In the genomic region with DNA sequence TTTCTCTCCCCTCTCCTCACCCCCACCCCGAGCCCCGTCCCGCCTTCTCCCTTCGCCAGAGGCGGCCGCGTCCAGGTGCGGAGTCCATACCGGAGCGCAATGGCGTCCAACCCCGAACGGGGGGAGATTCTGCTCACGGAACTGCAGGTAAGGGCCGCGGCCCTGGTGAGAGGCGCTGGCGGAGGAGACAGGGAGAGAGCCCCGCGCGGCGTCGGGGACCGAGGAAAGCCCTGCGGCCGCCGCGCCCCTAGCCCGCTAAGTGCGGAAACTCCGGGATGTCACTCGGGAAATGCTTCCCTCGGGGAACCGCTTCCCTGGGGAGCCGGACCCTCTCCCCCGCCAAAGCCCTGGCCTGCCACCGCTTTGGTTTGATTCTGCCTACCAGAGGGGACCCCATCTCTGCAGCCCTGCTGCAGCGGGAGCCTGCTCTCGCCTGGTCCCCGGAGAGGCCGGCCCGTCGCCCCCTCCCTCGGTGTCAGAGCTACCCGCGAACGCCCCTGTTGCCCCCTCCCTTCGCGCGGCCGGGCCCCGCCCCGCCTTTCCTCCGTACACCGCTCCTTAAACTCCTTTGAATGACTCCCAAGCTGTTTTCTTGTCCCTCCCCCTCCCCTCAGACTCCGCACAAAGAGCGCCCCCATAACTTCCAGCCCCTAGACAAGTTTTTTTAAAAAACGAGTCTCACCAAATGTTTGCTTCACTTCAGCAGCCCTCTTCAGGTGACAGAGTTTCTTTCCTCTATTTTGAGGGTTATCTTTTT, we compare ENCODE assay signal across 1 cellular context.
TF ChIP-seq lines count a peak whose summit lies in the region.

No MANE protein-coding gene starts in this region.

TF ChIP-seq in neural cell, 6 proteins besides CTCF, POLR2A, EP300 and RAD21 (continued from another document):
- TF ChIP-seq, protein P1, sequence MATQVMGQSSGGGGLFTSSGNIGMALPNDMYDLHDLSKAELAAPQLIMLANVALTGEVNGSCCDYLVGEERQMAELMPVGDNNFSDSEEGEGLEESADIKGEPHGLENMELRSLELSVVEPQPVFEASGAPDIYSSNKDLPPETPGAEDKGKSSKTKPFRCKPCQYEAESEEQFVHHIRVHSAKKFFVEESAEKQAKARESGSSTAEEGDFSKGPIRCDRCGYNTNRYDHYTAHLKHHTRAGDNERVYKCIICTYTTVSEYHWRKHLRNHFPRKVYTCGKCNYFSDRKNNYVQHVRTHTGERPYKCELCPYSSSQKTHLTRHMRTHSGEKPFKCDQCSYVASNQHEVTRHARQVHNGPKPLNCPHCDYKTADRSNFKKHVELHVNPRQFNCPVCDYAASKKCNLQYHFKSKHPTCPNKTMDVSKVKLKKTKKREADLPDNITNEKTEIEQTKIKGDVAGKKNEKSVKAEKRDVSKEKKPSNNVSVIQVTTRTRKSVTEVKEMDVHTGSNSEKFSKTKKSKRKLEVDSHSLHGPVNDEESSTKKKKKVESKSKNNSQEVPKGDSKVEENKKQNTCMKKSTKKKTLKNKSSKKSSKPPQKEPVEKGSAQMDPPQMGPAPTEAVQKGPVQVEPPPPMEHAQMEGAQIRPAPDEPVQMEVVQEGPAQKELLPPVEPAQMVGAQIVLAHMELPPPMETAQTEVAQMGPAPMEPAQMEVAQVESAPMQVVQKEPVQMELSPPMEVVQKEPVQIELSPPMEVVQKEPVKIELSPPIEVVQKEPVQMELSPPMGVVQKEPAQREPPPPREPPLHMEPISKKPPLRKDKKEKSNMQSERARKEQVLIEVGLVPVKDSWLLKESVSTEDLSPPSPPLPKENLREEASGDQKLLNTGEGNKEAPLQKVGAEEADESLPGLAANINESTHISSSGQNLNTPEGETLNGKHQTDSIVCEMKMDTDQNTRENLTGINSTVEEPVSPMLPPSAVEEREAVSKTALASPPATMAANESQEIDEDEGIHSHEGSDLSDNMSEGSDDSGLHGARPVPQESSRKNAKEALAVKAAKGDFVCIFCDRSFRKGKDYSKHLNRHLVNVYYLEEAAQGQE (IDR thresholded peaks at IDR 0.05; ENCODE audit: borderline replicate concordance): peak; percentile 16
- TF ChIP-seq SMC3 (conservative IDR thresholded peaks at IDR 0.05; ENCODE audit: poor library complexity): no peak
